Comparison of ENCODE assay signal across 1 cellular context in genomic region chr15:79090487-79091203, GRCh38.
TF ChIP-seq lines count a peak whose summit lies in the region.

Gene RASGRF1, minus strand, starts transcription at chr15:79090780. Its CDS starts 282 bp downstream, at chr15:79090498.

TF ChIP-seq in A549, 52 proteins besides CTCF, POLR2A, EP300 and RAD21 (continued from another document):
- TF ChIP-seq NPAS2 (CRISPR knock-in tag; IDR thresholded peaks at IDR 0.05; ENCODE audit: borderline replicate concordance) (no peak), RCOR1 (IDR thresholded peaks at IDR 0.05; ENCODE audit: low read depth, low read length) (no peak), ZC3H11A (IDR thresholded peaks at IDR 0.05) (no peak), ESRRA (IDR thresholded peaks at IDR 0.05; ENCODE audit: borderline replicate concordance, low read length) (no peak), HMGXB4 (CRISPR knock-in tag; IDR thresholded peaks at IDR 0.05; ENCODE audit: borderline replicate concordance) (no peak), CBX2 (IDR thresholded peaks at IDR 0.05; ENCODE audit: borderline replicate concordance, low read depth) (no peak), HDAC2 (IDR thresholded peaks at IDR 0.05) (no peak), FOSB (CRISPR knock-in tag; IDR thresholded peaks at IDR 0.05) (no peak), SREBF2 (IDR thresholded peaks at IDR 0.05) (no peak)
